ENCODE assay signal across 26 cellular contexts in the genomic region with DNA sequence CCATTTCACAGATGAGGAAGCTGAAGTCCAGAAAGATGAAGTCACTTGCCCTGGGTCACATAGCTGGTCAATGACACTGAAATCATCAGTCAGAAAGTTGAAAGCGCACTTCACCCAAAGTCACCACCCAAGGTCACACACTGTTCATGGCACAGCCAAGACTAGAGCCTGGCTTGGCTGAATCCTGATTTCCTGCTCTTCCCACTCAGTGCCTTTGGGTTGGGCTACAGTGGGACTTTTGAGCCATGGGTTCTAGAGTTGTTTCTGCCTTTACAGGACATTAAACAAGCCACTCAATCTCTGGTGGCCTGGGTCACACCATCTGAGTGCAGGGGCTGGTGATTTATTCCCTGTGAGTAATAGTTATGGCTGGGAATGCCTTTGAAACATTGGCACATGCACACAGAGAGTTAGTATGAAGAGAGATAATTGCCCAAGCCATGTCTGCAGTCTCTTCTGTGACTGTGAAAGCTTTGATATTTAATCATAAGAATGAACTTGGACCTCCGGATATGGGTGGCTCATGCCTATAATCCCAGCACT. TPM values are rescaled to one million over a fixed set of nuclear protein-coding genes. Genes with fewer than 3 reads are reported as not detected.
DNase-seq lines count a peak whose midpoint lies in the region; ATAC-seq, FAIRE-seq and TF ChIP-seq lines count a peak whose summit lies in the region.
"Had no signal": no experiment of that assay in that cellular context is flagged by ENCODE, and none has a peak within 500 bp of the region (broad histone marks: within the 10 kb centered on the region; RNA-seq: fewer than 3 reads in every experiment).

No MANE protein-coding gene starts in this region.

- TF ChIP-seq RAD21 in HepG2 (CRISPR knock-in tag; IDR thresholded peaks at IDR 0.05), result no peak

- no peaks in the 10 kb centered on the region for H3K79me2 ChIP-seq in GM23248 (ENCODE audit: insufficient read depth)
- H3K79me2 ChIP-seq in HepG2 (ENCODE audit: insufficient read depth, low read length), result no peaks in the 10 kb centered on the region

- H3K9me2 ChIP-seq in GM23248 (ENCODE audit: insufficient read depth), result no peaks in the 10 kb centered on the region

- H3K9me3 ChIP-seq in GM23248 (ENCODE audit: low read depth), result no peaks in the 10 kb centered on the region
- H3K9me3 ChIP-seq in HepG2 (ENCODE audit: low read length), result no peaks in the 10 kb centered on the region
- no peaks in the 10 kb centered on the region for H3K9me3 ChIP-seq in gastrocnemius medialis
- H3K9me3 ChIP-seq: BLaER1 had no signal

- 0 out of 2 replicates have a peak, but pooled peaks cover 6% of the 10 kb centered on the region for H3F3A ChIP-seq in GM23248 (ENCODE audit: insufficient read depth)

- CTCF ChIA-PET in HepG2 (lab: Yijun Ruan, JAX; ENCODE audit: low intra/inter-chr PET ratio, low total read pairs), result no interaction called here

- H3K4me2 ChIP-seq in GM23248 (ENCODE audit: unreplicated experiment), result no peak overlapping the region
- no peak overlapping the region for H3K4me2 ChIP-seq in HepG2 (ENCODE audit: low read depth, low read length)

- 77 to 80% methylated on average over 2 of the region's 2 CpGs for WGBS in GM23248 (ENCODE audit: low coverage in 1 of 2, low lambda C conversion rate in 2 of 2, missing lambda C conversion rate in 2 of 2), 2 experiments
- WGBS in HepG2 (ENCODE audit: low lambda C conversion rate), result 50% methylated on average over 1 of the region's 2 CpGs

- TF ChIP-seq CTCF in HepG2 (CRISPR knock-in tag; IDR thresholded peaks at IDR 0.05) (no peak), gastrocnemius medialis (IDR thresholded peaks at IDR 0.05 in 4 of 5, conservative IDR thresholded peaks at IDR 0.05 in 1 of 5) (no peak)

- DNase-seq in GM23248, result peak; percentile 29
- no peak for DNase-seq in epithelial cell of prostate (ENCODE audit: low read depth, low spot score)
- no peak for DNase-seq in HepG2 (ENCODE audit: low spot score)
- DNase-seq in renal cortical epithelial cell (ENCODE audit: low read depth), result peak; percentile 68
- no peak for DNase-seq in iPS-NIHi11 (ENCODE audit: low spot score)
- DNase-seq in gastrocnemius medialis, result no peak
- no peak for DNase-seq in activated naive CD4-positive, alpha-beta T cell treated with anti-CD3 and anti-CD28 coated beads, Interleukin-2, amount 50 U/mL, for 16 hours
- DNase-seq: CD4-positive, alpha-beta T cell; COR-L47; DMS 273 treated with DMSO at 0.1 percent for 48 hours; DMS79 treated with DMSO at 0.1 percent for 48 hours; KBM-7; NCI-H1092 treated with DMSO at 0.1 percent for 48 hours; NCI-H1436 treated with DMSO at 0.1 percent for 48 hours; NCI-H2029; NCI-H226; NCI-H510A treated with DMSO at 0.1 percent for 48 hours; NCI-H774; NK-92 treated with Interleukin-12 subunit alpha and Interleukin-12 subunit beta, amount 100 ng/mL, for 24 hours had no signal

- H3K4me3 ChIP-seq in GM23248 (no peak overlapping the region), HepG2 (replicated peaks in 1 of 3; ENCODE audit: insufficient read depth in 1 of 3, low read depth in 2 of 3, low read length in 3 of 3) (no peak overlapping the region), gastrocnemius medialis (no peak overlapping the region)
- H3K4me3 ChIP-seq: BLaER1 had no signal

- no peaks in the 10 kb centered on the region for H3K36me3 ChIP-seq in GM23248 (ENCODE audit: low read depth)
- H3K36me3 ChIP-seq in HepG2 (replicated peaks in 1 of 2; ENCODE audit: control insufficient read depth in 1 of 2, insufficient read depth in 2 of 2, low read length in 2 of 2), result no peaks in the 10 kb centered on the region
- H3K36me3 ChIP-seq in gastrocnemius medialis, result no peaks in the 10 kb centered on the region
- H3K36me3 ChIP-seq: BLaER1 had no signal

- TF ChIP-seq EP300 in HepG2 (IDR thresholded peaks at IDR 0.05; ENCODE audit: low read depth in 2 of 2, low read length in 2 of 2) (no peak), HepG2 (CRISPR knock-in tag; IDR thresholded peaks at IDR 0.05; ENCODE audit: borderline replicate concordance) (no peak)

- H3K4me1 ChIP-seq in GM23248 (ENCODE audit: insufficient read depth) (peaks cover 7% of the 10 kb centered on the region; the same call in 1 of the 2 replicates), HepG2 (ENCODE audit: insufficient read depth, low read length) (peaks cover 10% of the 10 kb centered on the region), gastrocnemius medialis (peaks cover 6 to 10% of the 10 kb centered on the region in 2 donors)

- FAIRE-seq in HepG2 (lab: Jason Lieb, UNC), result no peak
- FAIRE-seq: GM12891, GM18507, GM19239, H54 had no signal

- POLR2A ChIA-PET in HepG2 (lab: Yijun Ruan, JAX), result no interaction called here

- TF ChIP-seq POLR2A in HepG2 (IDR thresholded peaks at IDR 0.05; ENCODE audit: insufficient read depth in 1 of 2, low read depth in 2 of 2, low read length in 2 of 2), result no peak
- TF ChIP-seq POLR2A in gastrocnemius medialis (IDR thresholded peaks at IDR 0.05), result no peak

- H3K27me3 ChIP-seq in GM23248 (replicated peaks; ENCODE audit: insufficient read depth) (no peaks in the 10 kb centered on the region; the same call in 1 of the 2 replicates), HepG2 (ENCODE audit: control insufficient read depth in 1 of 2, insufficient read depth in 2 of 2, low read length in 2 of 2) (peaks cover 5 to 29% of the 10 kb centered on the region in 2 experiments; a peak in 4 of 5 replicates), gastrocnemius medialis (no peaks in the 10 kb centered on the region)
- H3K27me3 ChIP-seq: BLaER1 had no signal

- in situ Hi-C loops in GM23248 (cut with MboI) (loop anchor here (25.0 kb wide), 1 partner anchor 589 kb away; a partner anchor contains a TSS), HepG2 (cut with HindIII; ENCODE audit: extremely low pct_ligation_motif_present, low pct_unique_long_range_greater_than_20kb) (no loop called here), gastrocnemius medialis (cut with MboI; ENCODE audit: low sequenced_read_pairs in 4 of 4) (no loop called here)

- H3K27ac ChIP-seq in GM23248, result no peak overlapping the region
- peak overlapping the region; percentile 11 for H3K27ac ChIP-seq in epithelial cell of prostate
- H3K27ac ChIP-seq in HepG2 (ENCODE audit: extremely low read length, insufficient read depth, low read length), result no peak overlapping the region
- no peak overlapping the region for H3K27ac ChIP-seq in gastrocnemius medialis
- H3K27ac ChIP-seq: BLaER1 had no signal

- ATAC-seq in HepG2, result no peak
- ATAC-seq in GM18873 (IDR thresholded peaks at IDR 0.05; ENCODE audit: low FRiP score, unreplicated experiment), result no peak
- no peak for ATAC-seq in gastrocnemius medialis
- ATAC-seq: SK-N-SH treated with all-trans-retinoic acid at 6 μM for 48 hours had no signal

- BruUV-seq in HepG2 (replicated peaks; lab: Mats Ljungman, UMichigan), result no TSS peak

- H3K9ac ChIP-seq in GM23248, result no peak overlapping the region
- no peak overlapping the region for H3K9ac ChIP-seq in HepG2 (ENCODE audit: insufficient read depth, low read depth, low read length)
- H3K9ac ChIP-seq: BLaER1 had no signal

- H2AFZ ChIP-seq in GM23248, result no peak overlapping the region
- no peak overlapping the region for H2AFZ ChIP-seq in HepG2 (ENCODE audit: low read length)

- intact Hi-C loops in HepG2 (cut with micrococcal nuclease; ENCODE audit: unreplicated experiment) (no loop called here), gastrocnemius medialis (cut with DNase I; ENCODE audit: low total_unique reads) (no loop called here)

- H4K20me1 ChIP-seq in GM23248 (ENCODE audit: insufficient read depth) (no peaks in the 10 kb centered on the region), HepG2 (ENCODE audit: insufficient read depth, low read length) (no peaks in the 10 kb centered on the region)
- H4K20me1 ChIP-seq: BLaER1 had no signal

TF ChIP-seq in HepG2, 621 proteins besides CTCF, POLR2A, EP300 and RAD21:
- TF ChIP-seq ATF7-NPFF (CRISPR knock-in tag; IDR thresholded peaks at IDR 0.05; ENCODE audit: low read depth) (no peak), ZNF629 (CRISPR knock-in tag; conservative IDR thresholded peaks at IDR 0.05) (peak; percentile 68)

RNA-seq across cellular contexts. Expression of a gene that starts 15.9 kb away (rescaled TPM):
- total RNA-seq in GM23248 (2014; rRNA removed; shearing (Covaris generic)), result 16.1 and 19.3 TPM in 2 replicates
- polyA plus RNA-seq in GM23248 (2016; fragmentation: Nextera tagmentation; extraction: Ambion mirVana) (6.0 TPM in 2 replicates), HepG2 (2011; rRNA removed) (78.3 and 107 TPM in 2 replicates)
- total RNA-seq in HepG2 (2016; rRNA removed; fragmentation: Illumina TruSeq; extraction: Trizol) (26.2 and 46.5 TPM in 2 replicates), renal cortical epithelial cell (16.0 and 51.2 TPM in 2 replicates), gastrocnemius medialis (100 to 1,000 TPM in 1 of 4 donors, 10 to 100 TPM in 3; 21.2 to 111 (median 73.8) TPM)
- 13.6 and 14.7 TPM in 2 replicates for total RNA-seq in HepG2 (2016; cell fraction: cytosol; rRNA removed; fragmentation: Illumina TruSeq; extraction: Trizol; ENCODE audit: low read depth)
- 24.8 and 47.9 TPM in 2 replicates for total RNA-seq in HepG2 (2016; cell fraction: insoluble cytoplasmic fraction; rRNA removed; fragmentation: Illumina TruSeq; extraction: Trizol)
- 19.1 and 19.9 TPM in 2 replicates for total RNA-seq in HepG2 (2016; cell fraction: membrane; rRNA removed; fragmentation: Illumina TruSeq; extraction: Trizol)
- total RNA-seq in HepG2 (2016; cell fraction: nucleus; rRNA removed; fragmentation: Illumina TruSeq; extraction: Trizol), result 59.8 and 74.6 TPM in 2 replicates
- polyA plus RNA-seq in HepG2 (2011; cell fraction: cytosol; rRNA removed), result 20.2 and 37.0 TPM in 2 replicates
- polyA plus RNA-seq in HepG2 (2011; cell fraction: nucleus; rRNA removed), result 844 and 1,154 TPM in 2 replicates
- polyA plus RNA-seq in HepG2 (2012), result 43.3 and 63.3 TPM in 2 replicates
- 2.2 and 2.8 TPM in 2 replicates for polyA plus RNA-seq in HepG2 (2016; cell fraction: cytosol; fragmentation: Illumina TruSeq; extraction: Trizol; ENCODE audit: low read depth)
- polyA plus RNA-seq in HepG2 (2016; cell fraction: insoluble cytoplasmic fraction; fragmentation: Illumina TruSeq; extraction: Trizol; ENCODE audit: low read depth), result 18.1 and 22.2 TPM in 2 replicates
- 4.7 and 5.9 TPM in 2 replicates for polyA plus RNA-seq in HepG2 (2016; cell fraction: membrane; fragmentation: Illumina TruSeq; extraction: Trizol; ENCODE audit: low read depth)
- 127 and 131 TPM in 2 replicates for polyA plus RNA-seq in HepG2 (2016; cell fraction: nucleus; fragmentation: Illumina TruSeq; extraction: Trizol; ENCODE audit: insufficient read depth, low read depth)
- 15.7 and 166 TPM in 2 replicates for polyA minus RNA-seq in HepG2 (2011; rRNA and poly(A)+ RNA removed; ENCODE audit: low replicate concordance)
- 36.6 and 43.4 TPM in 2 replicates for polyA minus RNA-seq in HepG2 (2011; cell fraction: cytosol; rRNA and poly(A)+ RNA removed)
- polyA minus RNA-seq in HepG2 (2011; cell fraction: nucleus; rRNA and poly(A)+ RNA removed), result 147 and 148 TPM in 2 replicates

Comparison
In these comparisons a context has a peak if more than half of its experiments do, and no peak if none do; other contexts are left out.
1. DNase-seq: peak in GM23248 (single experiment) and renal cortical epithelial cell (single experiment); none in epithelial cell of prostate (single experiment), HepG2 (single experiment), iPS-NIHi11 (single experiment), gastrocnemius medialis (0 of 2) and activated naive CD4-positive, alpha-beta T cell treated with anti-CD3 and anti-CD28 coated beads, Interleukin-2, amount 50 U/mL, for 16 hours (single experiment).